ENCODE assay signal across 1 cellular context in the genomic region with DNA sequence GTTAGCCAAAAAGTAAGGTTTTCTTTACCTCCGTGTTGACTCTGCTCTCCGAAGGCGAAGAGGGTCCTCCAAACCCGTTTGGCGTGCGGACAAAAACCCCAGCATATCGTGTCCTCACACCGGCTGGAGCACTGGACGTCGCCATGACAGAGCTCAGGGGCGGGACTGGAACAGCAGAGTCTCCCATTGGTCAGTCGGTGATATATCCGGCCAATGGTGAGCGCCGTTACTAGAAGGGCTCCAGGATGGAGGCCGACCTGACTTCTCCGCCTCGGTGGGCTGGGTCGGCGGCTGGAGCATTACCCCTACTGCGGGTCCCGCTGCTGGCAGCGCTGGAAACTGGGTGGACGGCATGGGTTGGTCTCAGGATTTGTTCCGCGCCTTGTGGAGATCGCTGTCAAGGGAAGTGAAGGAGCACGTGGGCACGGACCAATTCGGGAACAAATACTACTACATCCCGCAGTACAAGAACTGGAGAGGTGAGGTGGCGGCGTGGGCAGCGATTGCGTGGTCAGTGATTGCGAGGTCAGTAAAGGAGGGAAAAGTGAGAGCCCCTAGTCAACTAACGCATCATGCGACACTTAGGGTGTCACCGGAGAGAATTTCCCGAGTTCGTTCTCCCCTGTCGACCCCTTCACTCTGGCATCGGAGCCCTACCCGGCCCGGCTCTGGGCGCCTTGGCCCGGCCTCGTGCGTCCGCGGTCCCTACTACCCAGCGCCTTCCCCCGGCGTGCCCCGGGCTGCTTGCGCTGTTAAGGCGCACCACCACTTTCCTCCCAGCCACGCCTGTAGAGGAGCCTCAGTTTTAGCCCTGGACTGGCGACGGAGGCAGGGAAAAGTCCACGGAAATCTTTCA.
A peak's percentile ranks its signal among the peaks of the same experiment; 100 is the strongest.
TF ChIP-seq lines count a peak whose summit lies in the region.

A gene with protein sequence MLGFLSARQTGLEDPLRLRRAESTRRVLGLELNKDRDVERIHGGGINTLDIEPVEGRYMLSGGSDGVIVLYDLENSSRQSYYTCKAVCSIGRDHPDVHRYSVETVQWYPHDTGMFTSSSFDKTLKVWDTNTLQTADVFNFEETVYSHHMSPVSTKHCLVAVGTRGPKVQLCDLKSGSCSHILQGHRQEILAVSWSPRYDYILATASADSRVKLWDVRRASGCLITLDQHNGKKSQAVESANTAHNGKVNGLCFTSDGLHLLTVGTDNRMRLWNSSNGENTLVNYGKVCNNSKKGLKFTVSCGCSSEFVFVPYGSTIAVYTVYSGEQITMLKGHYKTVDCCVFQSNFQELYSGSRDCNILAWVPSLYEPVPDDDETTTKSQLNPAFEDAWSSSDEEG (minus strand): TSS at position 167 of the 856 bp plus-strand sequence. CDS start 62 bp downstream, at position 105.
A gene with protein sequence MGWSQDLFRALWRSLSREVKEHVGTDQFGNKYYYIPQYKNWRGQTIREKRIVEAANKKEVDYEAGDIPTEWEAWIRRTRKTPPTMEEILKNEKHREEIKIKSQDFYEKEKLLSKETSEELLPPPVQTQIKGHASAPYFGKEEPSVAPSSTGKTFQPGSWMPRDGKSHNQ (plus strand): TSS at position 302 of the 856 bp plus-strand sequence. CDS start 51 bp downstream, at position 353.

TF ChIP-seq in HepG2, 621 proteins besides CTCF, POLR2A, EP300 and RAD21 (continued from another document and continues in another):
- peak; percentile 80 for TF ChIP-seq POLR2G (IDR thresholded peaks at IDR 0.05; ENCODE audit: low read depth, low read length)
- TF ChIP-seq ZFP37 (CRISPR knock-in tag; IDR thresholded peaks at IDR 0.05; ENCODE audit: borderline replicate concordance): no peak
- no peak for TF ChIP-seq NCOR1 (IDR thresholded peaks at IDR 0.05; ENCODE audit: borderline replicate concordance, low read length)
- TF ChIP-seq FOXM1 (CRISPR knock-in tag; IDR thresholded peaks at IDR 0.05): no peak
- TF ChIP-seq ETV6 (CRISPR knock-in tag; conservative IDR thresholded peaks at IDR 0.05): no peak
- peak; percentile 73 for TF ChIP-seq TBX2 (CRISPR knock-in tag; IDR thresholded peaks at IDR 0.05; ENCODE audit: borderline replicate concordance)
- no peak for TF ChIP-seq FOXA3 (CRISPR knock-in tag; IDR thresholded peaks at IDR 0.05)
- TF ChIP-seq, protein P1, sequence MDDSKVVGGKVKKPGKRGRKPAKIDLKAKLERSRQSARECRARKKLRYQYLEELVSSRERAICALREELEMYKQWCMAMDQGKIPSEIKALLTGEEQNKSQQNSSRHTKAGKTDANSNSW (CRISPR knock-in tag; IDR thresholded peaks at IDR 0.05; ENCODE audit: borderline replicate concordance): 0 out of 2 replicates have a peak, but pooled peaks have one; percentile 52
- TF ChIP-seq ZNF331 (CRISPR knock-in tag; IDR thresholded peaks at IDR 0.05): 0 out of 2 replicates have a peak, but pooled peaks have one; percentile 27
- TF ChIP-seq SMAD1 (CRISPR knock-in tag; IDR thresholded peaks at IDR 0.05; ENCODE audit: borderline replicate concordance, low read depth): no peak
- TF ChIP-seq HDAC2 (CRISPR knock-in tag; IDR thresholded peaks at IDR 0.05): no peak
- TF ChIP-seq, protein P2, sequence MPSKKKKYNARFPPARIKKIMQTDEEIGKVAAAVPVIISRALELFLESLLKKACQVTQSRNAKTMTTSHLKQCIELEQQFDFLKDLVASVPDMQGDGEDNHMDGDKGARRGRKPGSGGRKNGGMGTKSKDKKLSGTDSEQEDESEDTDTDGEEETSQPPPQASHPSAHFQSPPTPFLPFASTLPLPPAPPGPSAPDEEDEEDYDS (CRISPR knock-in tag; IDR thresholded peaks at IDR 0.05): peak; percentile 72
- TF ChIP-seq, protein P3, sequence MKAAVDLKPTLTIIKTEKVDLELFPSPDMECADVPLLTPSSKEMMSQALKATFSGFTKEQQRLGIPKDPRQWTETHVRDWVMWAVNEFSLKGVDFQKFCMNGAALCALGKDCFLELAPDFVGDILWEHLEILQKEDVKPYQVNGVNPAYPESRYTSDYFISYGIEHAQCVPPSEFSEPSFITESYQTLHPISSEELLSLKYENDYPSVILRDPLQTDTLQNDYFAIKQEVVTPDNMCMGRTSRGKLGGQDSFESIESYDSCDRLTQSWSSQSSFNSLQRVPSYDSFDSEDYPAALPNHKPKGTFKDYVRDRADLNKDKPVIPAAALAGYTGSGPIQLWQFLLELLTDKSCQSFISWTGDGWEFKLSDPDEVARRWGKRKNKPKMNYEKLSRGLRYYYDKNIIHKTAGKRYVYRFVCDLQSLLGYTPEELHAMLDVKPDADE (CRISPR knock-in tag; IDR thresholded peaks at IDR 0.05): no peak
- no peak for TF ChIP-seq ZNF572 (CRISPR knock-in tag; IDR thresholded peaks at IDR 0.05)
- TF ChIP-seq ZNF564 (CRISPR knock-in tag; IDR thresholded peaks at IDR 0.05): 0 out of 2 replicates have a peak, but pooled peaks have one; percentile 75
- TF ChIP-seq NFIB (CRISPR knock-in tag; IDR thresholded peaks at IDR 0.05; ENCODE audit: borderline replicate concordance): no peak
- peak; percentile 48 for TF ChIP-seq IKZF4 (CRISPR knock-in tag; IDR thresholded peaks at IDR 0.05; ENCODE audit: borderline replicate concordance, low read depth, not compliant biosample characterization)
- 0 out of 2 replicates have a peak, but pooled peaks have one; percentile 28 for TF ChIP-seq ISL2 (CRISPR knock-in tag; IDR thresholded peaks at IDR 0.05)
- peak; percentile 62 for TF ChIP-seq RBFOX2 (IDR thresholded peaks at IDR 0.05; ENCODE audit: low read depth, low read length)
- 0 out of 2 replicates have a peak, but pooled peaks have one; percentile 29 for TF ChIP-seq DNMT1 (CRISPR knock-in tag; IDR thresholded peaks at IDR 0.05)
- no peak for TF ChIP-seq KLF13 (CRISPR knock-in tag; IDR thresholded peaks at IDR 0.05)
- no peak for TF ChIP-seq NPAS2 (CRISPR knock-in tag; IDR thresholded peaks at IDR 0.05; ENCODE audit: borderline replicate concordance)
- TF ChIP-seq NFKBIZ (CRISPR knock-in tag; IDR thresholded peaks at IDR 0.05): no peak
- TF ChIP-seq, protein P4, sequence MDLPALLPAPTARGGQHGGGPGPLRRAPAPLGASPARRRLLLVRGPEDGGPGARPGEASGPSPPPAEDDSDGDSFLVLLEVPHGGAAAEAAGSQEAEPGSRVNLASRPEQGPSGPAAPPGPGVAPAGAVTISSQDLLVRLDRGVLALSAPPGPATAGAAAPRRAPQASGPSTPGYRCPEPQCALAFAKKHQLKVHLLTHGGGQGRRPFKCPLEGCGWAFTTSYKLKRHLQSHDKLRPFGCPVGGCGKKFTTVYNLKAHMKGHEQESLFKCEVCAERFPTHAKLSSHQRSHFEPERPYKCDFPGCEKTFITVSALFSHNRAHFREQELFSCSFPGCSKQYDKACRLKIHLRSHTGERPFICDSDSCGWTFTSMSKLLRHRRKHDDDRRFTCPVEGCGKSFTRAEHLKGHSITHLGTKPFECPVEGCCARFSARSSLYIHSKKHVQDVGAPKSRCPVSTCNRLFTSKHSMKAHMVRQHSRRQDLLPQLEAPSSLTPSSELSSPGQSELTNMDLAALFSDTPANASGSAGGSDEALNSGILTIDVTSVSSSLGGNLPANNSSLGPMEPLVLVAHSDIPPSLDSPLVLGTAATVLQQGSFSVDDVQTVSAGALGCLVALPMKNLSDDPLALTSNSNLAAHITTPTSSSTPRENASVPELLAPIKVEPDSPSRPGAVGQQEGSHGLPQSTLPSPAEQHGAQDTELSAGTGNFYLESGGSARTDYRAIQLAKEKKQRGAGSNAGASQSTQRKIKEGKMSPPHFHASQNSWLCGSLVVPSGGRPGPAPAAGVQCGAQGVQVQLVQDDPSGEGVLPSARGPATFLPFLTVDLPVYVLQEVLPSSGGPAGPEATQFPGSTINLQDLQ (CRISPR knock-in tag; IDR thresholded peaks at IDR 0.05): no peak
- TF ChIP-seq ZNF274 (CRISPR knock-in tag; IDR thresholded peaks at IDR 0.05): 0 out of 2 replicates have a peak, but pooled peaks have one; percentile 48
- no peak for TF ChIP-seq U2AF1 (optimal IDR thresholded peaks at IDR 0.05; ENCODE audit: low read depth, low read length)
- TF ChIP-seq ZNF224 (CRISPR knock-in tag; IDR thresholded peaks at IDR 0.05): no peak
- TF ChIP-seq, protein P5, sequence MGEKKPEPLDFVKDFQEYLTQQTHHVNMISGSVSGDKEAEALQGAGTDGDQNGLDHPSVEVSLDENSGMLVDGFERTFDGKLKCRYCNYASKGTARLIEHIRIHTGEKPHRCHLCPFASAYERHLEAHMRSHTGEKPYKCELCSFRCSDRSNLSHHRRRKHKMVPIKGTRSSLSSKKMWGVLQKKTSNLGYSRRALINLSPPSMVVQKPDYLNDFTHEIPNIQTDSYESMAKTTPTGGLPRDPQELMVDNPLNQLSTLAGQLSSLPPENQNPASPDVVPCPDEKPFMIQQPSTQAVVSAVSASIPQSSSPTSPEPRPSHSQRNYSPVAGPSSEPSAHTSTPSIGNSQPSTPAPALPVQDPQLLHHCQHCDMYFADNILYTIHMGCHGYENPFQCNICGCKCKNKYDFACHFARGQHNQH (CRISPR knock-in tag; IDR thresholded peaks at IDR 0.05): no peak; the same call in 1 of the 2 replicates
- no peak for TF ChIP-seq RFX5 (IDR thresholded peaks at IDR 0.05; ENCODE audit: low read depth, low read length)
- TF ChIP-seq ZBTB7B (CRISPR knock-in tag; IDR thresholded peaks at IDR 0.05): no peak; the same call in 1 of the 2 replicates
- no peak for TF ChIP-seq ZNF550 (CRISPR knock-in tag; IDR thresholded peaks at IDR 0.05; ENCODE audit: borderline replicate concordance)
- TF ChIP-seq RFX1 (IDR thresholded peaks at IDR 0.05): peak; percentile 30; the same call in 1 of the 2 replicates
- no peak for TF ChIP-seq GZF1 (CRISPR knock-in tag; IDR thresholded peaks at IDR 0.05)
- TF ChIP-seq ZBTB38 (CRISPR knock-in tag; IDR thresholded peaks at IDR 0.05): 0 out of 2 replicates have a peak, but pooled peaks have one; percentile 16
- TF ChIP-seq RARA (CRISPR knock-in tag; IDR thresholded peaks at IDR 0.05): no peak
- TF ChIP-seq SP1 (IDR thresholded peaks at IDR 0.05): no peak
- peak; percentile 70 for TF ChIP-seq SP1 (CRISPR knock-in tag; IDR thresholded peaks at IDR 0.05)
- TF ChIP-seq ZNF567 (CRISPR knock-in tag; IDR thresholded peaks at IDR 0.05; ENCODE audit: borderline replicate concordance): no peak
- TF ChIP-seq ZNF510 (CRISPR knock-in tag; IDR thresholded peaks at IDR 0.05; ENCODE audit: low read depth): 0 out of 2 replicates have a peak, but pooled peaks have one; percentile 59
- peak; percentile 79; the same call in 1 of the 2 replicates for TF ChIP-seq KAT7 (CRISPR knock-in tag; IDR thresholded peaks at IDR 0.05; ENCODE audit: borderline replicate concordance)
- no peak for TF ChIP-seq ZFP36L2 (CRISPR knock-in tag; IDR thresholded peaks at IDR 0.05)
- TF ChIP-seq FOXK2 (IDR thresholded peaks at IDR 0.05): no peak
- TF ChIP-seq RELA (CRISPR knock-in tag; IDR thresholded peaks at IDR 0.05): peak; percentile 48; the same call in 1 of the 2 replicates
- peak; percentile 82; the same call in 1 of the 3 replicates for TF ChIP-seq MXI1 (IDR thresholded peaks at IDR 0.05; ENCODE audit: borderline replicate concordance, low read depth, low read length)
- TF ChIP-seq NR1H2 (CRISPR knock-in tag; IDR thresholded peaks at IDR 0.05; ENCODE audit: borderline replicate concordance, low read depth): no peak
- TF ChIP-seq RXRA (CRISPR knock-in tag; IDR thresholded peaks at IDR 0.05): no peak
- TF ChIP-seq ZC3H4 (CRISPR knock-in tag; IDR thresholded peaks at IDR 0.05; ENCODE audit: borderline replicate concordance): no peak
- TF ChIP-seq FOXO1 (CRISPR knock-in tag; IDR thresholded peaks at IDR 0.05): 0 out of 2 replicates have a peak, but pooled peaks have one; percentile 40
- no peak for TF ChIP-seq ZKSCAN1 (IDR thresholded peaks at IDR 0.05; ENCODE audit: low read length)
- TF ChIP-seq TARDBP (CRISPR knock-in tag; IDR thresholded peaks at IDR 0.05): peak; percentile 27; the same call in 1 of the 2 replicates
- no peak for TF ChIP-seq ZNF207 (IDR thresholded peaks at IDR 0.05; ENCODE audit: borderline replicate concordance)
- TF ChIP-seq, protein P6, sequence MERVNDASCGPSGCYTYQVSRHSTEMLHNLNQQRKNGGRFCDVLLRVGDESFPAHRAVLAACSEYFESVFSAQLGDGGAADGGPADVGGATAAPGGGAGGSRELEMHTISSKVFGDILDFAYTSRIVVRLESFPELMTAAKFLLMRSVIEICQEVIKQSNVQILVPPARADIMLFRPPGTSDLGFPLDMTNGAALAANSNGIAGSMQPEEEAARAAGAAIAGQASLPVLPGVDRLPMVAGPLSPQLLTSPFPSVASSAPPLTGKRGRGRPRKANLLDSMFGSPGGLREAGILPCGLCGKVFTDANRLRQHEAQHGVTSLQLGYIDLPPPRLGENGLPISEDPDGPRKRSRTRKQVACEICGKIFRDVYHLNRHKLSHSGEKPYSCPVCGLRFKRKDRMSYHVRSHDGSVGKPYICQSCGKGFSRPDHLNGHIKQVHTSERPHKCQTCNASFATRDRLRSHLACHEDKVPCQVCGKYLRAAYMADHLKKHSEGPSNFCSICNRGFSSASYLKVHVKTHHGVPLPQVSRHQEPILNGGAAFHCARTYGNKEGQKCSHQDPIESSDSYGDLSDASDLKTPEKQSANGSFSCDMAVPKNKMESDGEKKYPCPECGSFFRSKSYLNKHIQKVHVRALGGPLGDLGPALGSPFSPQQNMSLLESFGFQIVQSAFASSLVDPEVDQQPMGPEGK (CRISPR knock-in tag; IDR thresholded peaks at IDR 0.05): no peak
- peak; percentile 90 for TF ChIP-seq KMT2B (CRISPR knock-in tag; IDR thresholded peaks at IDR 0.05)
- TF ChIP-seq GATAD1 (CRISPR knock-in tag; IDR thresholded peaks at IDR 0.05): peak; percentile 96
- peak; percentile 25; the same call in 1 of the 2 replicates for TF ChIP-seq ZNF589 (CRISPR knock-in tag; conservative IDR thresholded peaks at IDR 0.05)
- TF ChIP-seq, protein P7, sequence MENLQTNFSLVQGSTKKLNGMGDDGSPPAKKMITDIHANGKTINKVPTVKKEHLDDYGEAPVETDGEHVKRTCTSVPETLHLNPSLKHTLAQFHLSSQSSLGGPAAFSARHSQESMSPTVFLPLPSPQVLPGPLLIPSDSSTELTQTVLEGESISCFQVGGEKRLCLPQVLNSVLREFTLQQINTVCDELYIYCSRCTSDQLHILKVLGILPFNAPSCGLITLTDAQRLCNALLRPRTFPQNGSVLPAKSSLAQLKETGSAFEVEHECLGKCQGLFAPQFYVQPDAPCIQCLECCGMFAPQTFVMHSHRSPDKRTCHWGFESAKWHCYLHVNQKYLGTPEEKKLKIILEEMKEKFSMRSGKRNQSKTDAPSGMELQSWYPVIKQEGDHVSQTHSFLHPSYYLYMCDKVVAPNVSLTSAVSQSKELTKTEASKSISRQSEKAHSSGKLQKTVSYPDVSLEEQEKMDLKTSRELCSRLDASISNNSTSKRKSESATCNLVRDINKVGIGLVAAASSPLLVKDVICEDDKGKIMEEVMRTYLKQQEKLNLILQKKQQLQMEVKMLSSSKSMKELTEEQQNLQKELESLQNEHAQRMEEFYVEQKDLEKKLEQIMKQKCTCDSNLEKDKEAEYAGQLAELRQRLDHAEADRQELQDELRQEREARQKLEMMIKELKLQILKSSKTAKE (CRISPR knock-in tag; IDR thresholded peaks at IDR 0.05; ENCODE audit: borderline replicate concordance): no peak
- TF ChIP-seq ZNF446 (CRISPR knock-in tag; IDR thresholded peaks at IDR 0.05): no peak; the same call in 1 of the 2 replicates
- peak; percentile 94 for TF ChIP-seq NFYB (CRISPR knock-in tag; IDR thresholded peaks at IDR 0.05)
